8 cellular contexts compared by ENCODE assay signal in genomic region chr10:28533571-28534304, GRCh38. TPM values are rescaled to one million over a fixed set of nuclear protein-coding genes. Genes with fewer than 3 reads are reported as not detected.
A peak's percentile ranks its signal among the peaks of the same experiment; 100 is the strongest.
DNase-seq lines count a peak whose midpoint lies in the region; ATAC-seq lines count a peak whose summit lies in the region.

No MANE protein-coding gene starts in this region.

- H3K27me3 ChIP-seq in ACC112 (ENCODE audit: insufficient read depth, low read length): no peaks in the 10 kb centered on the region

- peak overlapping the region; percentile 99 for H3K4me3 Mint-ChIP-seq in T-helper 2 cell treated with Interferon-gamma antibody and Interleukin-4, amounts not matched to agents 5 μg/mL and 100 μg/mL, for 36 hours

- H3K9me3 Mint-ChIP-seq in T-helper 2 cell treated with Interferon-gamma antibody and Interleukin-4, amounts not matched to agents 5 μg/mL and 100 μg/mL, for 36 hours: no peaks in the 10 kb centered on the region

- H3K27ac Mint-ChIP-seq in T-helper 2 cell treated with Interferon-gamma antibody and Interleukin-4, amounts not matched to agents 5 μg/mL and 100 μg/mL, for 36 hours: peak overlapping the region; percentile 94

- H3K36me3 ChIP-seq in ACC112 (ENCODE audit: insufficient read depth, low read length): peaks cover 43% of the 10 kb centered on the region

- no peaks in the 10 kb centered on the region for H3K27me3 Mint-ChIP-seq in T-helper 2 cell treated with Interferon-gamma antibody and Interleukin-4, amounts not matched to agents 5 μg/mL and 100 μg/mL, for 36 hours (ENCODE audit: low read depth)

- peaks cover 51% of the 10 kb centered on the region for H3K4me1 Mint-ChIP-seq in T-helper 2 cell treated with Interferon-gamma antibody and Interleukin-4, amounts not matched to agents 5 μg/mL and 100 μg/mL, for 36 hours (ENCODE audit: low read depth)

- ATAC-seq in GM18909 (IDR thresholded peaks at IDR 0.05; ENCODE audit: poor library complexity, unreplicated experiment) (peak; percentile 19), sciatic nerve (peak; percentile 3), GM18861 (IDR thresholded peaks at IDR 0.05; ENCODE audit: unreplicated experiment) (no peak)

- peak overlapping the region; percentile 92 for H3K27ac ChIP-seq in ACC112 (ENCODE audit: low read depth, low read length)

- peaks cover 31% of the 10 kb centered on the region for H3K4me1 ChIP-seq in ACC112 (ENCODE audit: control insufficient read depth, insufficient read depth, low read length, unreplicated experiment)

- peaks cover 89% of the 10 kb centered on the region for H3K79me2 ChIP-seq in ACC112 (ENCODE audit: control insufficient read depth, insufficient read depth, low read length, unreplicated experiment)

- H2AFZ ChIP-seq in ACC112 (ENCODE audit: low read length, unreplicated experiment): peak overlapping the region; percentile 51

- intact Hi-C loops in sciatic nerve (cut with DNase I): no loop called here

- peak overlapping the region; percentile 92 for H3K4me3 ChIP-seq in ACC112 (ENCODE audit: low read depth, low read length)

- peak; percentile 36 for DNase-seq in HK-2 (ENCODE audit: unreplicated experiment)
- DNase-seq in T-helper 2 cell treated with Interferon-gamma antibody and Interleukin-4, amounts not matched to agents 5 μg/mL and 100 μg/mL, for 36 hours (ENCODE audit: low spot score): peak; percentile 52
- DNase-seq in astrocyte of the hippocampus (ENCODE audit: low read depth, low spot score): peak; percentile 61
- peak in 48 of 51 donors; percentile 22 to 85 (median 54) for DNase-seq in hypothalamus (lab: John Stamatoyannopoulos, UW)
- peak; percentile 82 for DNase-seq in sciatic nerve (ENCODE audit: low spot score)

- peaks cover 62% of the 10 kb centered on the region for H3K36me3 Mint-ChIP-seq in T-helper 2 cell treated with Interferon-gamma antibody and Interleukin-4, amounts not matched to agents 5 μg/mL and 100 μg/mL, for 36 hours (ENCODE audit: low read depth)

RNA-seq across cellular contexts. Expression of gene WAC, which starts 0.8 kb away (rescaled TPM):
- 148 TPM for total RNA-seq in sciatic nerve
